Comparison of ENCODE assay signal across 2 cellular contexts in the genomic region with DNA sequence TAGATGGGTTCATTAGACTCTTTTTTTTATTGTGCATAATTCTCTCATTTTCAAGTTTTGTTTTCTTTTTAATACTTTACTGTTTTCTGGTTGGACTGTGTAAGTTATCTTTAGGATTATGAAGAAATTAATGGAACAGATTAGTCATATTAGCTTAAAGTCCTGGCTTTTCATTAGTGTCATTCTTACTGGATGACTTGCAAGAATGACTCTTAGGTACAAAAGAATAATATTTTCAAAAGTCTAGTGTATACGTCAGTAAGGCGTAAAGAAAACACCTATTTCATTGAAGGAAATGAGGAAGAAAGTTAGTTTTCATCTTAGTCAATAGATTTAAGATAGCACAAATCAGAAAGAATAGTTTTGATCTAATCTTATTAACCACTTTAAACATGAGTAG.
TF ChIP-seq lines count a peak whose summit lies in the region.

No MANE protein-coding gene starts in this region.

TF ChIP-seq in endothelial cell of umbilical vein, 7 proteins besides CTCF, POLR2A, EP300 and RAD21:
- TF ChIP-seq GATA2 (IDR thresholded peaks at IDR 0.05; ENCODE audit: insufficient read depth, insufficient read length, low read depth, low read length) (peak; percentile 20), JUN (IDR thresholded peaks at IDR 0.05; ENCODE audit: borderline replicate concordance, insufficient read depth, insufficient read length, low read depth) (peak; percentile 38), FOS (IDR thresholded peaks at IDR 0.05; ENCODE audit: borderline replicate concordance, insufficient read depth, low read length) (peak; percentile 54)
- TF ChIP-seq, protein P1, sequence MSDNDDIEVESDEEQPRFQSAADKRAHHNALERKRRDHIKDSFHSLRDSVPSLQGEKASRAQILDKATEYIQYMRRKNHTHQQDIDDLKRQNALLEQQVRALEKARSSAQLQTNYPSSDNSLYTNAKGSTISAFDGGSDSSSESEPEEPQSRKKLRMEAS (IDR thresholded peaks at IDR 0.05; ENCODE audit: insufficient read depth, insufficient read length) = no peak

TF ChIP-seq in GM23338, 12 proteins besides CTCF, POLR2A, EP300 and RAD21:
- TF ChIP-seq STAT1 (IDR thresholded peaks at IDR 0.05; ENCODE audit: unreplicated experiment) (no peak), POLR2AphosphoS5 (IDR thresholded peaks at IDR 0.05; ENCODE audit: low read depth) (no peak), NANOG (IDR thresholded peaks at IDR 0.05; ENCODE audit: borderline replicate concordance) (no peak), ZNF114 (CRISPR knock-in tag; IDR thresholded peaks at IDR 0.05) (no peak), EZH2phosphoT487 (IDR thresholded peaks at IDR 0.05; ENCODE audit: unreplicated experiment) (no peak), JUNB (IDR thresholded peaks at IDR 0.05; ENCODE audit: unreplicated experiment) (no peak), EZH2 (IDR thresholded peaks at IDR 0.05; ENCODE audit: low read depth, unreplicated experiment) (no peak), CREB1 (CRISPR knock-in tag; IDR thresholded peaks at IDR 0.05; ENCODE audit: low read depth) (no peak), ZNF331 (CRISPR knock-in tag; IDR thresholded peaks at IDR 0.05; ENCODE audit: low read depth) (no peak)
- TF ChIP-seq, protein P2, sequence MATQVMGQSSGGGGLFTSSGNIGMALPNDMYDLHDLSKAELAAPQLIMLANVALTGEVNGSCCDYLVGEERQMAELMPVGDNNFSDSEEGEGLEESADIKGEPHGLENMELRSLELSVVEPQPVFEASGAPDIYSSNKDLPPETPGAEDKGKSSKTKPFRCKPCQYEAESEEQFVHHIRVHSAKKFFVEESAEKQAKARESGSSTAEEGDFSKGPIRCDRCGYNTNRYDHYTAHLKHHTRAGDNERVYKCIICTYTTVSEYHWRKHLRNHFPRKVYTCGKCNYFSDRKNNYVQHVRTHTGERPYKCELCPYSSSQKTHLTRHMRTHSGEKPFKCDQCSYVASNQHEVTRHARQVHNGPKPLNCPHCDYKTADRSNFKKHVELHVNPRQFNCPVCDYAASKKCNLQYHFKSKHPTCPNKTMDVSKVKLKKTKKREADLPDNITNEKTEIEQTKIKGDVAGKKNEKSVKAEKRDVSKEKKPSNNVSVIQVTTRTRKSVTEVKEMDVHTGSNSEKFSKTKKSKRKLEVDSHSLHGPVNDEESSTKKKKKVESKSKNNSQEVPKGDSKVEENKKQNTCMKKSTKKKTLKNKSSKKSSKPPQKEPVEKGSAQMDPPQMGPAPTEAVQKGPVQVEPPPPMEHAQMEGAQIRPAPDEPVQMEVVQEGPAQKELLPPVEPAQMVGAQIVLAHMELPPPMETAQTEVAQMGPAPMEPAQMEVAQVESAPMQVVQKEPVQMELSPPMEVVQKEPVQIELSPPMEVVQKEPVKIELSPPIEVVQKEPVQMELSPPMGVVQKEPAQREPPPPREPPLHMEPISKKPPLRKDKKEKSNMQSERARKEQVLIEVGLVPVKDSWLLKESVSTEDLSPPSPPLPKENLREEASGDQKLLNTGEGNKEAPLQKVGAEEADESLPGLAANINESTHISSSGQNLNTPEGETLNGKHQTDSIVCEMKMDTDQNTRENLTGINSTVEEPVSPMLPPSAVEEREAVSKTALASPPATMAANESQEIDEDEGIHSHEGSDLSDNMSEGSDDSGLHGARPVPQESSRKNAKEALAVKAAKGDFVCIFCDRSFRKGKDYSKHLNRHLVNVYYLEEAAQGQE (IDR thresholded peaks at IDR 0.05; ENCODE audit: unreplicated experiment) = no peak
- TF ChIP-seq, protein P3, sequence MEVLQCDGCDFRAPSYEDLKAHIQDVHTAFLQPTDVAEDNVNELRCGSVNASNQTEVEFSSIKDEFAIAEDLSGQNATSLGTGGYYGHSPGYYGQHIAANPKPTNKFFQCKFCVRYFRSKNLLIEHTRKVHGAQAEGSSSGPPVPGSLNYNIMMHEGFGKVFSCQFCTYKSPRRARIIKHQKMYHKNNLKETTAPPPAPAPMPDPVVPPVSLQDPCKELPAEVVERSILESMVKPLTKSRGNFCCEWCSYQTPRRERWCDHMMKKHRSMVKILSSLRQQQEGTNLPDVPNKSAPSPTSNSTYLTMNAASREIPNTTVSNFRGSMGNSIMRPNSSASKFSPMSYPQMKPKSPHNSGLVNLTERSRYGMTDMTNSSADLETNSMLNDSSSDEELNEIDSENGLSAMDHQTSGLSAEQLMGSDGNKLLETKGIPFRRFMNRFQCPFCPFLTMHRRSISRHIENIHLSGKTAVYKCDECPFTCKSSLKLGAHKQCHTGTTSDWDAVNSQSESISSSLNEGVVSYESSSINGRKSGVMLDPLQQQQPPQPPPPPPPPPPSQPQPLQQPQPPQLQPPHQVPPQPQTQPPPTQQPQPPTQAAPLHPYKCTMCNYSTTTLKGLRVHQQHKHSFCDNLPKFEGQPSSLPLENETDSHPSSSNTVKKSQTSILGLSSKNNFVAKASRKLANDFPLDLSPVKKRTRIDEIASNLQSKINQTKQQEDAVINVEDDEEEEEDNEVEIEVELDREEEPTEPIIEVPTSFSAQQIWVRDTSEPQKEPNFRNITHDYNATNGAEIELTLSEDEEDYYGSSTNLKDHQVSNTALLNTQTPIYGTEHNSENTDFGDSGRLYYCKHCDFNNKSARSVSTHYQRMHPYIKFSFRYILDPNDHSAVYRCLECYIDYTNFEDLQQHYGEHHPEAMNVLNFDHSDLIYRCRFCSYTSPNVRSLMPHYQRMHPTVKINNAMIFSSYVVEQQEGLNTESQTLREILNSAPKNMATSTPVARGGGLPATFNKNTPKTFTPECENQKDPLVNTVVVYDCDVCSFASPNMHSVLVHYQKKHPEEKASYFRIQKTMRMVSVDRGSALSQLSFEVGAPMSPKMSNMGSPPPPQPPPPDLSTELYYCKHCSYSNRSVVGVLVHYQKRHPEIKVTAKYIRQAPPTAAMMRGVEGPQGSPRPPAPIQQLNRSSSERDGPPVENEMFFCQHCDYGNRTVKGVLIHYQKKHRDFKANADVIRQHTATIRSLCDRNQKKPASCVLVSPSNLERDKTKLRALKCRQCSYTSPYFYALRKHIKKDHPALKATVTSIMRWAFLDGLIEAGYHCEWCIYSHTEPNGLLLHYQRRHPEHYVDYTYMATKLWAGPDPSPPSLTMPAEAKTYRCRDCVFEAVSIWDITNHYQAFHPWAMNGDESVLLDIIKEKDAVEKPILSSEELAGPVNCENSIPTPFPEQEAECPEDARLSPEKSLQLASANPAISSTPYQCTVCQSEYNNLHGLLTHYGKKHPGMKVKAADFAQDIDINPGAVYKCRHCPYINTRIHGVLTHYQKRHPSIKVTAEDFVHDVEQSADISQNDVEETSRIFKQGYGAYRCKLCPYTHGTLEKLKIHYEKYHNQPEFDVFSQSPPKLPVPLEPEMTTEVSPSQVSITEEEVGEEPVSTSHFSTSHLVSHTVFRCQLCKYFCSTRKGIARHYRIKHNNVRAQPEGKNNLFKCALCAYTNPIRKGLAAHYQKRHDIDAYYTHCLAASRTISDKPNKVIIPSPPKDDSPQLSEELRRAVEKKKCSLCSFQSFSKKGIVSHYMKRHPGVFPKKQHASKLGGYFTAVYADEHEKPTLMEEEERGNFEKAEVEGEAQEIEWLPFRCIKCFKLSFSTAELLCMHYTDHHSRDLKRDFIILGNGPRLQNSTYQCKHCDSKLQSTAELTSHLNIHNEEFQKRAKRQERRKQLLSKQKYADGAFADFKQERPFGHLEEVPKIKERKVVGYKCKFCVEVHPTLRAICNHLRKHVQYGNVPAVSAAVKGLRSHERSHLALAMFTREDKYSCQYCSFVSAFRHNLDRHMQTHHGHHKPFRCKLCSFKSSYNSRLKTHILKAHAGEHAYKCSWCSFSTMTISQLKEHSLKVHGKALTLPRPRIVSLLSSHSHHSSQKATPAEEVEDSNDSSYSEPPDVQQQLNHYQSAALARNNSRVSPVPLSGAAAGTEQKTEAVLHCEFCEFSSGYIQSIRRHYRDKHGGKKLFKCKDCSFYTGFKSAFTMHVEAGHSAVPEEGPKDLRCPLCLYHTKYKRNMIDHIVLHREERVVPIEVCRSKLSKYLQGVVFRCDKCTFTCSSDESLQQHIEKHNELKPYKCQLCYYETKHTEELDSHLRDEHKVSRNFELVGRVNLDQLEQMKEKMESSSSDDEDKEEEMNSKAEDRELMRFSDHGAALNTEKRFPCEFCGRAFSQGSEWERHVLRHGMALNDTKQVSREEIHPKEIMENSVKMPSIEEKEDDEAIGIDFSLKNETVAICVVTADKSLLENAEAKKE (CRISPR knock-in tag; IDR thresholded peaks at IDR 0.05) = no peak
- TF ChIP-seq, protein P4, sequence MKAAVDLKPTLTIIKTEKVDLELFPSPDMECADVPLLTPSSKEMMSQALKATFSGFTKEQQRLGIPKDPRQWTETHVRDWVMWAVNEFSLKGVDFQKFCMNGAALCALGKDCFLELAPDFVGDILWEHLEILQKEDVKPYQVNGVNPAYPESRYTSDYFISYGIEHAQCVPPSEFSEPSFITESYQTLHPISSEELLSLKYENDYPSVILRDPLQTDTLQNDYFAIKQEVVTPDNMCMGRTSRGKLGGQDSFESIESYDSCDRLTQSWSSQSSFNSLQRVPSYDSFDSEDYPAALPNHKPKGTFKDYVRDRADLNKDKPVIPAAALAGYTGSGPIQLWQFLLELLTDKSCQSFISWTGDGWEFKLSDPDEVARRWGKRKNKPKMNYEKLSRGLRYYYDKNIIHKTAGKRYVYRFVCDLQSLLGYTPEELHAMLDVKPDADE (IDR thresholded peaks at IDR 0.05) = no peak
